ENCODE assay signal across 26 cellular contexts in genomic region chr1:61818992-61819391, GRCh38.
"Had no signal": no experiment of that assay in that cellular context is flagged by ENCODE, and none has a peak within 500 bp of the region (broad histone marks: within the 10 kb centered on the region; RNA-seq: fewer than 3 reads in every experiment).

No MANE protein-coding gene starts in this region.

- H3K9me3 ChIP-seq: ascending aorta, breast epithelium, esophagus muscularis mucosa, gastrocnemius medialis, heart right ventricle had no signal

- H3K4me3 ChIP-seq: ascending aorta, breast epithelium, cardiac muscle cell, coronary artery, dorsolateral prefrontal cortex, esophagus muscularis mucosa, gastrocnemius medialis, heart right ventricle had no signal

- ATAC-seq: activated naive CD4-positive, alpha-beta T cell treated with anti-CD3 and anti-CD28 coated beads, Interleukin-2, amount 50 U/mL, for 72 hours; activated T-cell treated with anti-CD3 and anti-CD28 coated beads, Interleukin-2, amount 50 U/mL, for 4 hours; foreskin keratinocyte; gastrocnemius medialis; WTC11 had no signal

- H3K36me3 ChIP-seq: breast epithelium, cardiac muscle cell had no signal

- H3K4me1 ChIP-seq: breast epithelium, foreskin keratinocyte, gastrocnemius medialis had no signal

- DNase-seq: activated CD4-positive, alpha-beta memory T cell treated with anti-CD3 and anti-CD28 coated beads, Interleukin-2, amount 10 ng/mL, durations not matched to agents 7 days and 5 days; activated CD4-positive, alpha-beta T cell treated with anti-CD3 and anti-CD28 coated beads for 1 hour; activated CD4-positive, alpha-beta T cell treated with anti-CD3 and anti-CD28 coated beads for 4 hours; activated CD4-positive, alpha-beta T cell treated with anti-CD3 and anti-CD28 coated beads, Interleukin-2, amount 10 ng/mL, durations not matched to agents 7 days and 5 days; activated CD4-positive, alpha-beta T cell treated with anti-CD3 and anti-CD28 coated beads, Interleukin-2, amount 50 U/mL, for 4 hours; activated CD8-positive, alpha-beta memory T cell treated with anti-CD3 and anti-CD28 coated beads, Interleukin-2, amount 50 U/mL, for 48 hours; activated effector memory CD4-positive, alpha-beta T cell treated with anti-CD3 and anti-CD28 coated beads, Interleukin-2, amount 50 U/mL, for 16 hours; activated naive CD4-positive, alpha-beta T cell treated with anti-CD3 and anti-CD28 coated beads, Interleukin-2, amount 10 ng/mL, durations not matched to agents 7 days and 5 days; activated naive CD8-positive, alpha-beta T cell treated with anti-CD3 and anti-CD28 coated beads, Interleukin-2, amount 10 ng/mL, durations not matched to agents 7 days and 5 days; activated T-cell treated with anti-CD3 and anti-CD28 coated beads for 4 hours; activated T-cell treated with anti-CD3 and anti-CD28 coated beads, Interleukin-2, amount 50 U/mL, for 4 hours; dorsolateral prefrontal cortex; effector memory CD4-positive, alpha-beta T cell; erythroblast; foreskin keratinocyte; gastrocnemius medialis; glutamatergic neuron; heart right ventricle; T-helper 2 cell had no signal

- H3K27ac ChIP-seq: ascending aorta, breast epithelium, coronary artery, dorsolateral prefrontal cortex, esophagus muscularis mucosa, foreskin keratinocyte, gastrocnemius medialis, heart right ventricle had no signal

- H3K27me3 ChIP-seq: ascending aorta, breast epithelium, cardiac muscle cell, dorsolateral prefrontal cortex, esophagus muscularis mucosa, foreskin keratinocyte, gastrocnemius medialis, heart right ventricle had no signal
